19 cellular contexts compared by ENCODE assay signal in genomic region chr11:134658481-134659080, GRCh38.
DNase-seq lines count a peak whose midpoint lies in the region; TF ChIP-seq lines count a peak whose summit lies in the region.
"Had no signal": no experiment of that assay in that cellular context is flagged by ENCODE, and none has a peak within 500 bp of the region (broad histone marks: within the 10 kb centered on the region; RNA-seq: fewer than 3 reads in every experiment).

No MANE protein-coding gene starts in this region.

- no peak overlapping the region for H3K27ac ChIP-seq in endodermal cell (ENCODE audit: low read depth, low read length)
- H3K27ac ChIP-seq: BLaER1, GM23248 had no signal

- H3K4me1 ChIP-seq in endodermal cell (ENCODE audit: control insufficient read depth, insufficient read depth, low read length): no peaks in the 10 kb centered on the region

- H3K9me3 ChIP-seq in endodermal cell (ENCODE audit: control insufficient read depth, low read length): peaks cover 22% of the 10 kb centered on the region

- H3K4me3 Mint-ChIP-seq in endodermal cell (no peak overlapping the region), nephron progenitor cell (no peak overlapping the region), type B pancreatic cell (no peak overlapping the region)
- H3K4me3 Mint-ChIP-seq: CD8-positive, alpha-beta memory T cell had no signal

- no peak for TF ChIP-seq CTCF in endodermal cell (conservative IDR thresholded peaks at IDR 0.05)
- TF ChIP-seq CTCF in nephron progenitor cell (IDR thresholded peaks at IDR 0.05): no peak
- no peak for TF ChIP-seq CTCF in type B pancreatic cell (conservative IDR thresholded peaks at IDR 0.05)

- H3K9me3 Mint-ChIP-seq in endodermal cell (peaks cover 19% of the 10 kb centered on the region), nephron progenitor cell (peaks cover 13% of the 10 kb centered on the region), type B pancreatic cell (no peaks in the 10 kb centered on the region)

- H3K27ac Mint-ChIP-seq in endodermal cell (no peak overlapping the region), nephron progenitor cell (peak overlapping the region; percentile 45), type B pancreatic cell (no peak overlapping the region)

- H3K4me1 Mint-ChIP-seq in endodermal cell (no peaks in the 10 kb centered on the region), nephron progenitor cell (peaks cover 27% of the 10 kb centered on the region), type B pancreatic cell (ENCODE audit: unreplicated experiment) (peaks cover 6% of the 10 kb centered on the region)

- H3K36me3 Mint-ChIP-seq in endodermal cell (ENCODE audit: low read depth) (no peaks in the 10 kb centered on the region), nephron progenitor cell (ENCODE audit: low read depth) (no peaks in the 10 kb centered on the region), type B pancreatic cell (no peaks in the 10 kb centered on the region)
- H3K36me3 Mint-ChIP-seq: CD8-positive, alpha-beta memory T cell had no signal

- no peak overlapping the region for H3K9ac ChIP-seq in endodermal cell (ENCODE audit: extremely low read depth, low read length, poor library complexity, severe bottlenecking)
- H3K9ac ChIP-seq: BLaER1, GM23248 had no signal

- no peak overlapping the region for H3K4me3 ChIP-seq in endodermal cell (ENCODE audit: low read length)
- H3K4me3 ChIP-seq: BLaER1, GM23248 had no signal

- H3K36me3 ChIP-seq in endodermal cell (ENCODE audit: control insufficient read depth, insufficient read depth, low read length): no peaks in the 10 kb centered on the region
- H3K36me3 ChIP-seq: BLaER1 had no signal

- peak; percentile 22 for DNase-seq in activated effector memory CD4-positive, alpha-beta T cell treated with anti-CD3 and anti-CD28 coated beads, Interleukin-2, amount 50 U/mL, for 16 hours
- no peak for DNase-seq in activated effector memory CD4-positive, alpha-beta T cell treated with Interleukin-2 at 50 U/mL for 16 hours
- DNase-seq in endodermal cell (peak; percentile 21), nephron progenitor cell (no peak), type B pancreatic cell (ENCODE audit: extremely low spot score, unreplicated experiment) (peak; percentile 31), NCI-H748 (lab: John Stamatoyannopoulos, UW; ENCODE audit: unreplicated experiment) (no peak), superior temporal gyrus (ENCODE audit: extremely low spot score) (no peak)
- DNase-seq in activated CD4-positive, CD25-positive, alpha-beta regulatory T cell treated with anti-CD3 and anti-CD28 coated beads, Interleukin-2, amount 50 U/mL, for 72 hours: no peak
- DNase-seq: CD8-positive, alpha-beta memory T cell; DMS79 treated with DMSO at 0.1 percent for 48 hours; GM23248; HCEC 1CT; KBM-7; NCI-H1436; NCI-H2029; NCI-H2171 treated with DMSO at 0.1 percent for 48 hours; NCI-H774; RPMI8226 had no signal

- peaks cover 10% of the 10 kb centered on the region for H3K27me3 Mint-ChIP-seq in endodermal cell (ENCODE audit: insufficient read depth)
- H3K27me3 Mint-ChIP-seq in nephron progenitor cell (ENCODE audit: low read depth, poor library complexity): peaks cover 20% of the 10 kb centered on the region
- H3K27me3 Mint-ChIP-seq in type B pancreatic cell: peaks cover 29% of the 10 kb centered on the region

- 93 to 100% methylated on average over 3 to 4 of the region's 4 CpGs for WGBS in endodermal cell (ENCODE audit: insufficient coverage in 1 of 2, insufficient read length in 1 of 2), 2 experiments

- H3K27me3 ChIP-seq in endodermal cell (ENCODE audit: control insufficient read depth, insufficient read depth, low read length, poor library complexity, severe bottlenecking): no peaks in the 10 kb centered on the region
- H3K27me3 ChIP-seq: BLaER1 had no signal

Comparison
In these comparisons a context has a peak if more than half of its experiments do, and no peak if none do; other contexts are left out.
1. DNase-seq: peak in activated effector memory CD4-positive, alpha-beta T cell treated with anti-CD3 and anti-CD28 coated beads, Interleukin-2, amount 50 U/mL, for 16 hours (single experiment), endodermal cell (single experiment) and type B pancreatic cell (single experiment); none in activated effector memory CD4-positive, alpha-beta T cell treated with Interleukin-2 at 50 U/mL for 16 hours (single experiment), nephron progenitor cell (single experiment), NCI-H748 (single experiment), superior temporal gyrus (single experiment) and activated CD4-positive, CD25-positive, alpha-beta regulatory T cell treated with anti-CD3 and anti-CD28 coated beads, Interleukin-2, amount 50 U/mL, for 72 hours (single experiment).